1 cellular context compared by ENCODE assay signal in genomic region chr17:79793924-79794304, GRCh38.
TF ChIP-seq lines count a peak whose summit lies in the region.

No MANE protein-coding gene starts in this region.

TF ChIP-seq in GM23338, 12 proteins besides CTCF, POLR2A, EP300 and RAD21 (continued from another document):
- TF ChIP-seq ZNF462 (CRISPR knock-in tag; IDR thresholded peaks at IDR 0.05) (no peak), REST (IDR thresholded peaks at IDR 0.05; ENCODE audit: unreplicated experiment) (no peak), CREB1 (CRISPR knock-in tag; IDR thresholded peaks at IDR 0.05; ENCODE audit: low read depth) (no peak), NANOG (IDR thresholded peaks at IDR 0.05; ENCODE audit: borderline replicate concordance) (no peak), ZNF114 (CRISPR knock-in tag; IDR thresholded peaks at IDR 0.05) (no peak)
